Comparison of ENCODE assay signal across 8 cellular contexts in the genomic region with DNA sequence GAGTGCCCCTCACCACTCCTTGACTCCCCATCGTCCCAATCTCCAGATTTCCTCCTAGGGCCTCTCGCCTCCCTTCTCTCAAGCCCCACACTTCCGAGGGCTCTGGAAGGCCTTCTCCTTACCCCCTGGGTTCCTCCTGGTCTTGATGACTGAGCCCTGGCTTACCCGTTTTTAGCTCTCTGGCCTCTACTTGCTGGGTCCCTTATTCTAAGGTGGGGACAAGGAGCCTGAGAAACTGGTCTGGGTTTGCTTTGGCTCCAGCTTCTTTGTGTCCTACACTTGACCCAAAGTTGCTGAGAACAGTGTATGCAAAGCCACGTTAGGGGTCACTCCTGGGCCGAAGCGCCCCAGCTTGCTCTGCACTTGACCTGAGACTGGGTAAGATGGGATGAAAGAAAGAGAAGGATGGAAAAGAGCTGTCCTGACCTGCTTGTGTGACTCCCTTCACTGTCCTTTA. TPM values are rescaled to one million over a fixed set of nuclear protein-coding genes. Genes with fewer than 3 reads are reported as not detected.
DNase-seq lines count a peak whose midpoint lies in the region; ATAC-seq and TF ChIP-seq lines count a peak whose summit lies in the region.

No MANE protein-coding gene starts in this region.

- H3K27ac ChIP-seq in heart right ventricle, result peak overlapping the region in 9 of 10 donors; percentile 78 to 92 (median 86)

- H3K4me1 Mint-ChIP-seq in activated T-helper 2 cell treated with anti-CD3 and anti-CD28 coated beads, Interferon-gamma antibody, Interleukin-2, Interleukin-4, amounts not matched to agents 10 μg/mL and 5 μg/mL and 100 μg/mL, durations not matched to agents 14 hours and 24 hours and 36 hours (ENCODE audit: low read depth), result peaks cover 29% of the 10 kb centered on the region

- 27 to 34% methylated on average over 7 of the region's 7 CpGs for WGBS in heart right ventricle, 2 donors

- H3K27me3 ChIP-seq in heart right ventricle, result no peaks in the 10 kb centered on the region

- H3K9me3 ChIP-seq in heart right ventricle, result no peaks in the 10 kb centered on the region

- H3K27ac Mint-ChIP-seq in activated T-helper 2 cell treated with anti-CD3 and anti-CD28 coated beads, Interferon-gamma antibody, Interleukin-2, Interleukin-4, amounts not matched to agents 10 μg/mL and 5 μg/mL and 100 μg/mL, durations not matched to agents 14 hours and 24 hours and 36 hours, result peak overlapping the region; percentile 93

- peak overlapping the region; percentile 68 to 98 (median 92) for H3K4me3 ChIP-seq in heart right ventricle
- H3K4me3 ChIP-seq in retinal pigment epithelial cell (ENCODE audit: low read length), result peak overlapping the region; percentile 93

- peaks cover 23% of the 10 kb centered on the region for H3K36me3 Mint-ChIP-seq in activated T-helper 2 cell treated with anti-CD3 and anti-CD28 coated beads, Interferon-gamma antibody, Interleukin-2, Interleukin-4, amounts not matched to agents 10 μg/mL and 5 μg/mL and 100 μg/mL, durations not matched to agents 14 hours and 24 hours and 36 hours (ENCODE audit: low read depth)

- no peaks in the 10 kb centered on the region for H3K9me3 Mint-ChIP-seq in activated T-helper 2 cell treated with anti-CD3 and anti-CD28 coated beads, Interferon-gamma antibody, Interleukin-2, Interleukin-4, amounts not matched to agents 10 μg/mL and 5 μg/mL and 100 μg/mL, durations not matched to agents 14 hours and 24 hours and 36 hours

- in situ Hi-C loops in GM13977 (cut with MboI; ENCODE audit: low pct_unique_long_range_greater_than_20kb, low sequenced_read_pairs, unreplicated experiment), result no loop called here

- no peaks in the 10 kb centered on the region for H3K27me3 Mint-ChIP-seq in activated T-helper 2 cell treated with anti-CD3 and anti-CD28 coated beads, Interferon-gamma antibody, Interleukin-2, Interleukin-4, amounts not matched to agents 10 μg/mL and 5 μg/mL and 100 μg/mL, durations not matched to agents 14 hours and 24 hours and 36 hours (ENCODE audit: low read depth)

- DNase-seq in 8988T (peak; percentile 33), GM13977 (ENCODE audit: low spot score) (peak; percentile 36), HT-29 (ENCODE audit: low spot score) (peak; percentile 38), heart right ventricle (no peak), retinal pigment epithelial cell (ENCODE audit: low read depth) (no peak), NCI-H1105 (lab: John Stamatoyannopoulos, UW) (no peak)
- no peak for DNase-seq in activated T-helper 2 cell treated with anti-CD3 and anti-CD28 coated beads, Interferon-gamma antibody, Interleukin-2, Interleukin-4, amounts not matched to agents 10 μg/mL and 5 μg/mL and 100 μg/mL, durations not matched to agents 14 hours and 24 hours and 36 hours (ENCODE audit: low spot score)
- DNase-seq in NK-92 treated with Interleukin-12 subunit alpha and Interleukin-12 subunit beta, amount 100 ng/mL, for 24 hours (lab: John Stamatoyannopoulos, UW), result no peak

- peaks cover 0 to 27% (median 18%) of the 10 kb centered on the region in 9 donors for H3K4me1 ChIP-seq in heart right ventricle

- ATAC-seq in heart right ventricle, result peak; percentile 3 to 26 (median 16)

- peak; percentile 19 for TF ChIP-seq CTCF in GM13977 (IDR thresholded peaks at IDR 0.05; ENCODE audit: extremely low read depth, insufficient read depth, missing control alignments)
- TF ChIP-seq CTCF in heart right ventricle (IDR thresholded peaks at IDR 0.05), result no peak
- no peak for TF ChIP-seq CTCF in retinal pigment epithelial cell (conservative IDR thresholded peaks at IDR 0.05; ENCODE audit: low read depth, low read length)

- intact Hi-C loops in activated T-helper 2 cell treated with anti-CD3 and anti-CD28 coated beads, Interferon-gamma antibody, Interleukin-2, Interleukin-4, amounts not matched to agents 10 μg/mL and 5 μg/mL and 100 μg/mL, durations not matched to agents 14 hours and 24 hours and 36 hours (cut with micrococcal nuclease), result no loop called here
- intact Hi-C loops in heart right ventricle (cut with DNase I), result no loop called here

- peaks cover 0 to 22% (median 0%) of the 10 kb centered on the region in 9 donors for H3K36me3 ChIP-seq in heart right ventricle

- peak overlapping the region; percentile 98 for H3K4me3 Mint-ChIP-seq in activated T-helper 2 cell treated with anti-CD3 and anti-CD28 coated beads, Interferon-gamma antibody, Interleukin-2, Interleukin-4, amounts not matched to agents 10 μg/mL and 5 μg/mL and 100 μg/mL, durations not matched to agents 14 hours and 24 hours and 36 hours (ENCODE audit: low read depth)

RNA-seq across cellular contexts. Expression of a gene that starts 0.8 kb away (rescaled TPM):
- 15.9 TPM in 2 replicates for total RNA-seq in HT-29 (2014; rRNA removed; shearing (Covaris generic))
- total RNA-seq in activated T-helper 2 cell treated with anti-CD3 and anti-CD28 coated beads, Interferon-gamma antibody, Interleukin-2, Interleukin-4, amounts not matched to agents 10 μg/mL and 5 μg/mL and 100 μg/mL, durations not matched to agents 14 hours and 24 hours and 36 hours, result 26.1 and 26.3 TPM in 2 replicates
- 10 to 100 TPM in 2 of 10 donors, 1 to 10 TPM in 8; 7.2 to 11.0 (median 8.7) TPM for total RNA-seq in heart right ventricle
- polyA plus RNA-seq in heart right ventricle, result 1 to 10 TPM; 4.8 to 6.7 TPM

RNA-seq across cellular contexts. Expression of a gene that starts 16.7 kb away (rescaled TPM):
- 21.0 and 24.1 TPM in 2 replicates for total RNA-seq in HT-29 (2014; rRNA removed; shearing (Covaris generic))
- total RNA-seq in activated T-helper 2 cell treated with anti-CD3 and anti-CD28 coated beads, Interferon-gamma antibody, Interleukin-2, Interleukin-4, amounts not matched to agents 10 μg/mL and 5 μg/mL and 100 μg/mL, durations not matched to agents 14 hours and 24 hours and 36 hours, result 62.6 and 63.3 TPM in 2 replicates
- 10 to 100 TPM; 25.2 to 45.5 (median 36.8) TPM for total RNA-seq in heart right ventricle
- 10 to 100 TPM; 24.0 to 25.0 TPM for polyA plus RNA-seq in heart right ventricle

Comparison
In these comparisons a context has a peak if more than half of its experiments do, and no peak if none do; other contexts are left out.
1. DNase-seq: peak in 8988T (single experiment), GM13977 (single experiment) and HT-29 (single experiment); none in activated T-helper 2 cell treated with anti-CD3 and anti-CD28 coated beads, Interferon-gamma antibody, Interleukin-2, Interleukin-4, amounts not matched to agents 10 μg/mL and 5 μg/mL and 100 μg/mL, durations not matched to agents 14 hours and 24 hours and 36 hours (single experiment), heart right ventricle (0 of 2), retinal pigment epithelial cell (single experiment), NK-92 treated with Interleukin-12 subunit alpha and Interleukin-12 subunit beta, amount 100 ng/mL, for 24 hours (single experiment) and NCI-H1105 (single experiment).